1 cellular context compared by ENCODE assay signal in genomic region chr1:84476225-84476624, GRCh38.
TF ChIP-seq lines count a peak whose summit lies in the region.

No MANE protein-coding gene starts in this region.

TF ChIP-seq in HEK293, 187 proteins besides CTCF, POLR2A, EP300 and RAD21 (continued from another document):
- TF ChIP-seq ZNF398 (tag by site-specific recombination; IDR thresholded peaks at IDR 0.05), result no peak
- TF ChIP-seq KLF1 (tag by site-specific recombination; IDR thresholded peaks at IDR 0.05), result no peak
- TF ChIP-seq ZNF248 (tag by site-specific recombination; IDR thresholded peaks at IDR 0.05), result no peak
- no peak for TF ChIP-seq ZNF26 (tag by site-specific recombination; IDR thresholded peaks at IDR 0.05)
- TF ChIP-seq OVOL3 (tag by site-specific recombination; IDR thresholded peaks at IDR 0.05), result no peak
- TF ChIP-seq MZF1 (tag by site-specific recombination; IDR thresholded peaks at IDR 0.05; ENCODE audit: borderline replicate concordance), result no peak
- peak; percentile 65; the same call in 1 of the 2 replicates for TF ChIP-seq ZNF354C (tag by site-specific recombination; IDR thresholded peaks at IDR 0.05; ENCODE audit: borderline replicate concordance, low read depth)
- no peak for TF ChIP-seq ZNF121 (tag by site-specific recombination; IDR thresholded peaks at IDR 0.05)
- TF ChIP-seq, protein P1, sequence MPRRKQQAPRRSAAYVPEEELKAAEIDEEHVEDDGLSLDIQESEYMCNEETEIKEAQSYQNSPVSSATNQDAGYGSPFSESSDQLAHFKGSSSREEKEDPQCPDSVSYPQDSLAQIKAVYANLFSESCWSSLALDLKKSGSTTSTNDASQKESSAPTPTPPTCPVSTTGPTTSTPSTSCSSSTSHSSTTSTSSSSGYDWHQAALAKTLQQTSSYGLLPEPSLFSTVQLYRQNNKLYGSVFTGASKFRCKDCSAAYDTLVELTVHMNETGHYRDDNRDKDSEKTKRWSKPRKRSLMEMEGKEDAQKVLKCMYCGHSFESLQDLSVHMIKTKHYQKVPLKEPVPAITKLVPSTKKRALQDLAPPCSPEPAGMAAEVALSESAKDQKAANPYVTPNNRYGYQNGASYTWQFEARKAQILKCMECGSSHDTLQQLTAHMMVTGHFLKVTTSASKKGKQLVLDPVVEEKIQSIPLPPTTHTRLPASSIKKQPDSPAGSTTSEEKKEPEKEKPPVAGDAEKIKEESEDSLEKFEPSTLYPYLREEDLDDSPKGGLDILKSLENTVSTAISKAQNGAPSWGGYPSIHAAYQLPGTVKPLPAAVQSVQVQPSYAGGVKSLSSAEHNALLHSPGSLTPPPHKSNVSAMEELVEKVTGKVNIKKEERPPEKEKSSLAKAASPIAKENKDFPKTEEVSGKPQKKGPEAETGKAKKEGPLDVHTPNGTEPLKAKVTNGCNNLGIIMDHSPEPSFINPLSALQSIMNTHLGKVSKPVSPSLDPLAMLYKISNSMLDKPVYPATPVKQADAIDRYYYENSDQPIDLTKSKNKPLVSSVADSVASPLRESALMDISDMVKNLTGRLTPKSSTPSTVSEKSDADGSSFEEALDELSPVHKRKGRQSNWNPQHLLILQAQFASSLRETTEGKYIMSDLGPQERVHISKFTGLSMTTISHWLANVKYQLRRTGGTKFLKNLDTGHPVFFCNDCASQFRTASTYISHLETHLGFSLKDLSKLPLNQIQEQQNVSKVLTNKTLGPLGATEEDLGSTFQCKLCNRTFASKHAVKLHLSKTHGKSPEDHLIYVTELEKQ (tag by site-specific recombination; IDR thresholded peaks at IDR 0.05; ENCODE audit: borderline replicate concordance), result no peak; the same call in 1 of the 2 replicates
- no peak for TF ChIP-seq ELK4 (IDR thresholded peaks at IDR 0.05; ENCODE audit: borderline replicate concordance, low read depth, low read length)
- no peak for TF ChIP-seq ZNF791 (tag by site-specific recombination; IDR thresholded peaks at IDR 0.05)
- TF ChIP-seq ZNF514 (tag by site-specific recombination; IDR thresholded peaks at IDR 0.05), result 0 out of 2 replicates have a peak, but pooled peaks have one; percentile 81
- TF ChIP-seq ZNF148 (tag by site-specific recombination; IDR thresholded peaks at IDR 0.05; ENCODE audit: borderline replicate concordance), result no peak
- TF ChIP-seq, protein P2, sequence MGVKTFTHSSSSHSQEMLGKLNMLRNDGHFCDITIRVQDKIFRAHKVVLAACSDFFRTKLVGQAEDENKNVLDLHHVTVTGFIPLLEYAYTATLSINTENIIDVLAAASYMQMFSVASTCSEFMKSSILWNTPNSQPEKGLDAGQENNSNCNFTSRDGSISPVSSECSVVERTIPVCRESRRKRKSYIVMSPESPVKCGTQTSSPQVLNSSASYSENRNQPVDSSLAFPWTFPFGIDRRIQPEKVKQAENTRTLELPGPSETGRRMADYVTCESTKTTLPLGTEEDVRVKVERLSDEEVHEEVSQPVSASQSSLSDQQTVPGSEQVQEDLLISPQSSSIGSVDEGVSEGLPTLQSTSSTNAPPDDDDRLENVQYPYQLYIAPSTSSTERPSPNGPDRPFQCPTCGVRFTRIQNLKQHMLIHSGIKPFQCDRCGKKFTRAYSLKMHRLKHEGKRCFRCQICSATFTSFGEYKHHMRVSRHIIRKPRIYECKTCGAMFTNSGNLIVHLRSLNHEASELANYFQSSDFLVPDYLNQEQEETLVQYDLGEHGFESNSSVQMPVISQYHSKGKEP (tag by site-specific recombination; IDR thresholded peaks at IDR 0.05), result no peak
